10 cellular contexts compared by ENCODE assay signal in genomic region chr3:100782359-100782758, GRCh38.
"Had no signal": no experiment of that assay in that cellular context is flagged by ENCODE, and none has a peak within 500 bp of the region (broad histone marks: within the 10 kb centered on the region; RNA-seq: fewer than 3 reads in every experiment).

No MANE protein-coding gene starts in this region.

- H3K27ac Mint-ChIP-seq: natural killer cell treated with Interleukin-12 subunit alpha and Interleukin-12 subunit beta and Interleukin-15 and Interleukin-18, amount 100 ng/mL, for 72 hours had no signal

- H3K27ac ChIP-seq: cardiac muscle cell, tibial nerve, uterus had no signal

- H3K4me3 Mint-ChIP-seq: natural killer cell treated with Interleukin-12 subunit alpha and Interleukin-12 subunit beta and Interleukin-15 and Interleukin-18, amount 100 ng/mL, for 72 hours had no signal

- H3K36me3 ChIP-seq: cardiac muscle cell, uterus had no signal

- H3K27me3 ChIP-seq: cardiac muscle cell, tibial nerve, uterus had no signal

- DNase-seq: activated CD4-positive, CD25-positive, alpha-beta regulatory T cell treated with anti-CD3 and anti-CD28 coated beads, Interleukin-2, amount 50 U/mL, for 72 hours; activated naive CD4-positive, alpha-beta T cell treated with anti-CD3 and anti-CD28 coated beads, Interleukin-2, amount 50 U/mL, for 16 hours; activated T-cell treated with anti-CD3 and anti-CD28 coated beads, Interleukin-2, amount 50 U/mL, for 1 hour; erythroblast; stimulated activated CD4-positive, alpha-beta T cell treated with anti-CD3 and anti-CD28 coated beads, Interleukin-4, amount 100 ng/mL, for 1 hour; stimulated activated naive CD4-positive, alpha-beta T cell; uterus had no signal

- ATAC-seq: natural killer cell treated with Interleukin-12 subunit alpha and Interleukin-12 subunit beta and Interleukin-15 and Interleukin-18, amount 100 ng/mL, for 72 hours had no signal

- H3K4me1 ChIP-seq: uterus had no signal

- H3K4me3 ChIP-seq: cardiac muscle cell, tibial nerve, uterus had no signal
